In the genomic region with DNA sequence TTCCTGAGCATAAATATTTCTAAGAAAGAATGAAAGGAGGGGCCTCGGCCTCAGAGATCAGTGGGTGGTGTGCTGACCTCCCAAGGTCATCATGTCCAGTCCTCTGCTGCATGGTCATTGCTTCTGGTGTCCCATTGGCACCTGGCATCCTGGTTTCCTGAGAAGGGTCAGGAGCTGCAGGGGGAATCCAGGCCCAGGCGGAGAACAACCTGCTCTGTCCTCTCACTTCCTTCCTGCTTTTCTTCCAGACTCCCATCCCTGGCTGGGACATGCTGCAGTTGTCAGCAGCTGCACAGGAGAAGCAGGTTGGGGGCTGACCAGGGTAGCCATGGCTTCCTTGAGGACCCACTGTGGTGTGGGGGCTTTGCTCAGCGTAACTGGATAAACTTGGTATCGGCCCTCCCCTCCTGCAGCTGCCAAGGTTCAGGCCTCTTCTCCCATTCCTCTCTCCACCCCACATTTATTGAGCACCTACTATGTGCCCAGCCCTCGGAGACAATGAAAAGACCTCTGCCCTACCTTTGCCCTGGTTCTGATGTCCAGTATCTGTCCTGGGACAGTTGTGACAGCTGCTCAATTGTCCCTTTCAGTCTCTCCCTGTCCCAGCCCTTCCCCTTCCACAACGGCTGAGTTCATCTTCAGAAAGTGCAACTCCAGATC, we compare ENCODE assay signal across 10 cellular contexts.
DNase-seq lines count a peak whose midpoint lies in the region; ATAC-seq and TF ChIP-seq lines count a peak whose summit lies in the region.
"Had no signal": no experiment of that assay in that cellular context is flagged by ENCODE, and none has a peak within 500 bp of the region (broad histone marks: within the 10 kb centered on the region; RNA-seq: fewer than 3 reads in every experiment).

No MANE protein-coding gene starts in this region.

- no peak overlapping the region for H3K4me3 Mint-ChIP-seq in activated naive CD8-positive, alpha-beta T cell treated with anti-CD3 and anti-CD28 coated beads, Interleukin-2, amount 50 U/mL, for 24 hours

- intact Hi-C loops in left ventricle myocardium inferior (cut with micrococcal nuclease), result no loop called here
- intact Hi-C loops in prostate gland (cut with DNase I), result loop anchor here (1.0 kb wide), 1 partner anchor 33 kb away; no protein-coding TSS in a partner anchor

- H3K27me3 Mint-ChIP-seq in activated naive CD8-positive, alpha-beta T cell treated with anti-CD3 and anti-CD28 coated beads, Interleukin-2, amount 50 U/mL, for 24 hours, result peaks cover 18% of the 10 kb centered on the region

- H3K9me3 Mint-ChIP-seq in activated naive CD8-positive, alpha-beta T cell treated with anti-CD3 and anti-CD28 coated beads, Interleukin-2, amount 50 U/mL, for 24 hours, result no peaks in the 10 kb centered on the region

- peak overlapping the region; percentile 29 for H3K27ac Mint-ChIP-seq in activated naive CD8-positive, alpha-beta T cell treated with anti-CD3 and anti-CD28 coated beads, Interleukin-2, amount 50 U/mL, for 24 hours

- peak overlapping the region; percentile 85 to 99 (median 95) for H3K4me2 ChIP-seq in BLaER1 treated with 17β-estradiol and CSF1 and Interleukin-3, amounts not matched to agents 10 nM and 100 nM

- 78% methylated on average over 6 of the region's 6 CpGs for WGBS in prostate gland

- peak overlapping the region; percentile 86 to 95 (median 91); a peak in 21 of 22 replicates for H3K27ac ChIP-seq in BLaER1 treated with 17β-estradiol and CSF1 and Interleukin-3, amounts not matched to agents 10 nM and 100 nM
- peak overlapping the region; percentile 83 for H3K27ac ChIP-seq in left ventricle myocardium inferior (replicated peaks)
- peak overlapping the region; percentile 68 to 75 for H3K27ac ChIP-seq in prostate gland

- DNase-seq in activated naive CD8-positive, alpha-beta T cell treated with anti-CD3 and anti-CD28 coated beads, Interleukin-2, amount 50 U/mL, for 24 hours, result no peak
- DNase-seq in left ventricle myocardium inferior (no peak), prostate gland (ENCODE audit: low spot score) (no peak), DMS53 treated with DMSO at 0.1 percent for 48 hours (lab: John Stamatoyannopoulos, UW; ENCODE audit: unreplicated experiment) (no peak)
- no peak for DNase-seq in stimulated activated CD4-positive, alpha-beta T cell treated with anti-CD3 and anti-CD28 coated beads, Interleukin-15, amount 100 ng/mL, for 24 hours
- no peak for DNase-seq in stimulated activated CD4-positive, alpha-beta T cell treated with anti-CD3 and anti-CD28 coated beads, Interleukin-1b, Interleukin-23, amount 100 ng/mL, for 48 hours
- DNase-seq: activated CD4-positive, alpha-beta T cell treated with anti-CD3 and anti-CD28 coated beads, Interleukin-2, amount 50 U/mL, for 4 hours had no signal

- peak overlapping the region; percentile 70 to 82 (median 79); a peak in 21 of 22 replicates for H3K9ac ChIP-seq in BLaER1 treated with 17β-estradiol and CSF1 and Interleukin-3, amounts not matched to agents 10 nM and 100 nM

- no peaks in the 10 kb centered on the region for H3K36me3 ChIP-seq in BLaER1 treated with 17β-estradiol and CSF1 and Interleukin-3, amounts not matched to agents 10 nM and 100 nM
- H3K36me3 ChIP-seq in left ventricle myocardium inferior (no peaks in the 10 kb centered on the region), prostate gland (no peaks in the 10 kb centered on the region)
- H3K36me3 ChIP-seq: BE2C had no signal

- H4K20me1 ChIP-seq in BLaER1 treated with 17β-estradiol and CSF1 and Interleukin-3, amounts not matched to agents 10 nM and 100 nM, result peaks cover 0 to 26% (median 0%) of the 10 kb centered on the region in 11 experiments; a peak in 4 of 22 replicates

- TF ChIP-seq POLR2A in prostate gland (IDR thresholded peaks at IDR 0.05), result no peak

- peaks cover 98 to 100% (median 100%) of the 10 kb centered on the region in 10 experiments for H3K4me1 ChIP-seq in BLaER1 treated with 17β-estradiol and CSF1 and Interleukin-3, amounts not matched to agents 10 nM and 100 nM
- H3K4me1 ChIP-seq in left ventricle myocardium inferior, result peaks cover 30% of the 10 kb centered on the region
- peaks cover 10% of the 10 kb centered on the region for H3K4me1 ChIP-seq in prostate gland (replicated peaks)

- peaks cover 48% of the 10 kb centered on the region for H3K4me1 Mint-ChIP-seq in activated naive CD8-positive, alpha-beta T cell treated with anti-CD3 and anti-CD28 coated beads, Interleukin-2, amount 50 U/mL, for 24 hours

- no peaks in the 10 kb centered on the region for H3K36me3 Mint-ChIP-seq in activated naive CD8-positive, alpha-beta T cell treated with anti-CD3 and anti-CD28 coated beads, Interleukin-2, amount 50 U/mL, for 24 hours (ENCODE audit: low read depth)

- ATAC-seq in activated naive CD8-positive, alpha-beta T cell treated with anti-CD3 and anti-CD28 coated beads, Interleukin-2, amount 50 U/mL, for 24 hours, result no peak
- ATAC-seq in HG03175 (IDR thresholded peaks at IDR 0.05; ENCODE audit: unreplicated experiment), result no peak

- peaks cover 33 to 60% (median 45%) of the 10 kb centered on the region in 11 experiments for H3K27me3 ChIP-seq in BLaER1 treated with 17β-estradiol and CSF1 and Interleukin-3, amounts not matched to agents 10 nM and 100 nM
- H3K27me3 ChIP-seq in left ventricle myocardium inferior (ENCODE audit: low read depth), result no peaks in the 10 kb centered on the region
- H3K27me3 ChIP-seq in prostate gland (replicated peaks; ENCODE audit: insufficient read depth), result no peaks in the 10 kb centered on the region
- H3K27me3 ChIP-seq: BE2C had no signal

- TF ChIP-seq CTCF in left ventricle myocardium inferior (IDR thresholded peaks at IDR 0.05; ENCODE audit: borderline replicate concordance), result no peak
- no peak for TF ChIP-seq CTCF in prostate gland (IDR thresholded peaks at IDR 0.05)

- H3K4me3 ChIP-seq in BLaER1 treated with 17β-estradiol and CSF1 and Interleukin-3, amounts not matched to agents 10 nM and 100 nM, result peak overlapping the region in 8 of 10 experiments; percentile 22 to 61 (median 47); a peak in 18 of 20 replicates
- H3K4me3 ChIP-seq in left ventricle myocardium inferior (peak overlapping the region; percentile 43), prostate gland (no peak overlapping the region)

- no peaks in the 10 kb centered on the region for H3K9me3 ChIP-seq in BLaER1 treated with 17β-estradiol and CSF1 and Interleukin-3, amounts not matched to agents 10 nM and 100 nM (replicated peaks in 1 of 11)
- no peaks in the 10 kb centered on the region for H3K9me3 ChIP-seq in left ventricle myocardium inferior (replicated peaks)
- no peaks in the 10 kb centered on the region for H3K9me3 ChIP-seq in prostate gland
- H3K9me3 ChIP-seq: BE2C had no signal

Comparison
In these comparisons a context has a peak if more than half of its experiments do, and no peak if none do; other contexts are left out.
1. H3K4me3 ChIP-seq: peak in BLaER1 treated with 17β-estradiol and CSF1 and Interleukin-3, amounts not matched to agents 10 nM and 100 nM (8 of 10) and left ventricle myocardium inferior (single experiment); none in prostate gland (0 of 2).
2. Peak in every context shown above with its lines, with median percentiles within 50 percentile points of each other: H3K27ac ChIP-seq.